In the genomic region with DNA sequence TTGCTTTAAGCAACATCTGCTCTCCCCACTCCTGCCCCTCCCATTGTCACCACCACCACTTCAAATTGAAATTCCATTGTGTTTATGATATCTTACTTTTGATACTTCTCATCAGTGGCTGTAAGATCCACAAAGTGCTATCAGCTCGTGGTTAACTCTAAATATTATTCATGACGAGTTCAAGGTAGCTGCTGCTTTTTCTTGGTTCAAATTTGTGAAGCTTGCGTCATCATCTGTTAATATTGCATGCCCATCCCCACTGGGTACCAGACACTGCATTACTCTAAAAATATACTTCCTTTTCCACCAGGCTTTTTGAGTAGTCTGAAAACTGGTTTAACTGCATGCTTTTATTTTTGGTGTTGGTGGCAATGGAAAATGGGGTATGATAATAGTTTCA, we compare ENCODE assay signal across 20 cellular contexts.
DNase-seq lines count a peak whose midpoint lies in the region; ATAC-seq, FAIRE-seq and TF ChIP-seq lines count a peak whose summit lies in the region.
"Had no signal": no experiment of that assay in that cellular context is flagged by ENCODE, and none has a peak within 500 bp of the region (broad histone marks: within the 10 kb centered on the region; RNA-seq: fewer than 3 reads in every experiment).

No MANE protein-coding gene starts in this region.

- H3K4me1 ChIP-seq in breast epithelium: no peaks in the 10 kb centered on the region
- peaks cover 12% of the 10 kb centered on the region for H3K4me1 ChIP-seq in astrocyte (ENCODE audit: insufficient read depth, low read length)
- H3K4me1 ChIP-seq in uterus: no peaks in the 10 kb centered on the region
- no peaks in the 10 kb centered on the region for H3K4me1 ChIP-seq in CD8-positive, alpha-beta memory T cell (ENCODE audit: insufficient read depth, low read length)

- H3K4me1 Mint-ChIP-seq in MCF 10A (ENCODE audit: insufficient read depth, unreplicated experiment): peaks cover 25% of the 10 kb centered on the region
- peaks cover 15% of the 10 kb centered on the region for H3K4me1 Mint-ChIP-seq in astrocyte (ENCODE audit: low read depth, unreplicated experiment)
- H3K4me1 Mint-ChIP-seq in stimulated activated naive B cell treated with anti-CD40 and anti-IgM and Interleukin-4, amounts not matched to agents 10 μg/mL and 1 μg/mL and 100 μg/mL, for 72 hours: no peaks in the 10 kb centered on the region
- no peaks in the 10 kb centered on the region for H3K4me1 Mint-ChIP-seq in CD8-positive, alpha-beta memory T cell

- DNase-seq in MCF 10A (ENCODE audit: unreplicated experiment) (peak; percentile 9), breast epithelium (ENCODE audit: low spot score in 2 of 2) (no peak), NOMO-1 treated with dmso at 0.1 percent for 144 hours (lab: John Stamatoyannopoulos, UW; ENCODE audit: unreplicated experiment) (peak; percentile 33), astrocyte (ENCODE audit: low read depth) (peak; percentile 50), uterus (no peak)
- no peak for DNase-seq in stimulated activated naive B cell treated with anti-CD40 and anti-IgM and Interleukin-4, amounts not matched to agents 10 μg/mL and 1 μg/mL and 100 μg/mL, for 72 hours
- DNase-seq in CD8-positive, alpha-beta memory T cell: no peak
- DNase-seq: DMS79; KG1; MM.1S; NCI-H1436; NCI-H2081; NCI-H524 treated with DMSO at 0.1 percent for 48 hours; NK-92 treated with Interleukin-12 subunit alpha and Interleukin-12 subunit beta, amount 100 ng/mL, for 24 hours; SHP77 had no signal

- H3K27ac Mint-ChIP-seq in MCF 10A (ENCODE audit: low read depth, unreplicated experiment) (peak overlapping the region; percentile 14), astrocyte (ENCODE audit: unreplicated experiment) (peak overlapping the region; percentile 12)
- H3K27ac Mint-ChIP-seq in stimulated activated naive B cell treated with anti-CD40 and anti-IgM and Interleukin-4, amounts not matched to agents 10 μg/mL and 1 μg/mL and 100 μg/mL, for 72 hours: no peak overlapping the region
- H3K27ac Mint-ChIP-seq in CD8-positive, alpha-beta memory T cell: no peak overlapping the region
- H3K27ac Mint-ChIP-seq: GM23338 had no signal

- H3K9me3 Mint-ChIP-seq in MCF 10A (ENCODE audit: unreplicated experiment) (no peaks in the 10 kb centered on the region), astrocyte (ENCODE audit: unreplicated experiment) (peaks cover 2% of the 10 kb centered on the region)
- no peaks in the 10 kb centered on the region for H3K9me3 Mint-ChIP-seq in stimulated activated naive B cell treated with anti-CD40 and anti-IgM and Interleukin-4, amounts not matched to agents 10 μg/mL and 1 μg/mL and 100 μg/mL, for 72 hours
- peaks cover 0 to 5% (median 0%) of the 10 kb centered on the region in 5 donors for H3K9me3 Mint-ChIP-seq in CD8-positive, alpha-beta memory T cell
- H3K9me3 Mint-ChIP-seq: GM23338 had no signal

- no TSS peak for BruUV-seq in MCF 10A (replicated peaks; lab: Mats Ljungman, UMichigan)

- H3K4me3 ChIP-seq in breast epithelium (no peak overlapping the region), astrocyte (ENCODE audit: insufficient read depth, low read depth, low read length) (no peak overlapping the region), uterus (no peak overlapping the region)
- no peak overlapping the region for H3K4me3 ChIP-seq in CD8-positive, alpha-beta memory T cell (ENCODE audit: low read length)
- H3K4me3 ChIP-seq: GM12878, GM23338 had no signal

- H4K20me1 ChIP-seq in astrocyte (ENCODE audit: insufficient read depth, low read length): no peaks in the 10 kb centered on the region

- CTCF ChIA-PET in MCF 10A (lab: Yijun Ruan, JAX): no interaction called here
- CTCF ChIA-PET in CD8-positive, alpha-beta memory T cell (lab: Charles Lee): no interaction called here

- H3K27ac ChIP-seq in breast epithelium (no peak overlapping the region), astrocyte (ENCODE audit: low read depth, low read length) (no peak overlapping the region), uterus (no peak overlapping the region)
- no peak overlapping the region for H3K27ac ChIP-seq in CD8-positive, alpha-beta memory T cell (ENCODE audit: low read depth, low read length)

- H3K36me3 ChIP-seq in breast epithelium (no peaks in the 10 kb centered on the region), astrocyte (ENCODE audit: insufficient read depth, low read length) (no peaks in the 10 kb centered on the region), uterus (no peaks in the 10 kb centered on the region)
- H3K36me3 ChIP-seq in CD8-positive, alpha-beta memory T cell (ENCODE audit: insufficient read depth, low read length): no peaks in the 10 kb centered on the region

- POLR2A ChIA-PET in MCF 10A (lab: Yijun Ruan, JAX): interaction anchor here (0.7 kb wide), 1 partner anchor 448 kb away, joined by 3 read pairs; no protein-coding TSS in a partner anchor
- POLR2A ChIA-PET in CD8-positive, alpha-beta memory T cell (lab: Charles Lee): no interaction called here

- H3K9me3 ChIP-seq in breast epithelium: no peaks in the 10 kb centered on the region
- H3K9me3 ChIP-seq in astrocyte (ENCODE audit: insufficient read depth, low read depth, low read length): no peaks in the 10 kb centered on the region
- no peaks in the 10 kb centered on the region for H3K9me3 ChIP-seq in uterus
- no peaks in the 10 kb centered on the region for H3K9me3 ChIP-seq in CD8-positive, alpha-beta memory T cell (ENCODE audit: low read length)

- TF ChIP-seq POLR2A in breast epithelium (IDR thresholded peaks at IDR 0.05): no peak
- no peak for TF ChIP-seq POLR2A in uterus (IDR thresholded peaks at IDR 0.05)

- TF ChIP-seq CTCF in MCF 10A (IDR thresholded peaks at IDR 0.05; ENCODE audit: unreplicated experiment) (no peak), breast epithelium (IDR thresholded peaks at IDR 0.05) (no peak), astrocyte (IDR thresholded peaks at IDR 0.05; ENCODE audit: insufficient read depth, low read depth, low read length) (no peak), uterus (IDR thresholded peaks at IDR 0.05) (no peak)

- H3K27me3 Mint-ChIP-seq in MCF 10A (ENCODE audit: insufficient read depth, unreplicated experiment) (no peaks in the 10 kb centered on the region), astrocyte (ENCODE audit: low read depth, unreplicated experiment) (no peaks in the 10 kb centered on the region)
- H3K27me3 Mint-ChIP-seq in stimulated activated naive B cell treated with anti-CD40 and anti-IgM and Interleukin-4, amounts not matched to agents 10 μg/mL and 1 μg/mL and 100 μg/mL, for 72 hours: no peaks in the 10 kb centered on the region
- H3K27me3 Mint-ChIP-seq in CD8-positive, alpha-beta memory T cell: peaks cover 0 to under 1% of the 10 kb centered on the region in 2 donors

- H3K27me3 ChIP-seq in breast epithelium: no peaks in the 10 kb centered on the region
- H3K27me3 ChIP-seq in astrocyte (ENCODE audit: insufficient read depth, low read length): no peaks in the 10 kb centered on the region
- H3K27me3 ChIP-seq in uterus: no peaks in the 10 kb centered on the region
- H3K27me3 ChIP-seq in CD8-positive, alpha-beta memory T cell (ENCODE audit: insufficient read depth, low read length, poor library complexity, severe bottlenecking): no peaks in the 10 kb centered on the region

- H3K36me3 Mint-ChIP-seq in MCF 10A (ENCODE audit: insufficient read depth, unreplicated experiment) (no peaks in the 10 kb centered on the region), astrocyte (ENCODE audit: low read depth, unreplicated experiment) (no peaks in the 10 kb centered on the region)
- H3K36me3 Mint-ChIP-seq in stimulated activated naive B cell treated with anti-CD40 and anti-IgM and Interleukin-4, amounts not matched to agents 10 μg/mL and 1 μg/mL and 100 μg/mL, for 72 hours: no peaks in the 10 kb centered on the region
- no peaks in the 10 kb centered on the region for H3K36me3 Mint-ChIP-seq in CD8-positive, alpha-beta memory T cell

- H2AFZ ChIP-seq in astrocyte (ENCODE audit: low read depth, low read length): no peak overlapping the region
- H2AFZ ChIP-seq: GM23338 had no signal

- no peaks in the 10 kb centered on the region for H3K79me2 ChIP-seq in astrocyte (ENCODE audit: insufficient read depth, low read length)

- H3K9ac ChIP-seq in astrocyte (ENCODE audit: low read length): no peak overlapping the region

- FAIRE-seq in astrocyte (lab: Jason Lieb, UNC): no peak
- FAIRE-seq: GM12878, GM18507, RCC 7860 had no signal

- H3K4me2 ChIP-seq in astrocyte (ENCODE audit: low read length): no peak overlapping the region
- H3K4me2 ChIP-seq: GM23338 had no signal

- ATAC-seq in stimulated activated naive B cell treated with anti-CD40 and anti-IgM and Interleukin-4, amounts not matched to agents 10 μg/mL and 1 μg/mL and 100 μg/mL, for 72 hours (replicated peaks): peak; percentile 45 to 79
- no peak for ATAC-seq in HG02678 (IDR thresholded peaks at IDR 0.05; ENCODE audit: unreplicated experiment)
- ATAC-seq: GM12878, GM23338 had no signal

- intact Hi-C loops in MCF 10A (cut with micrococcal nuclease): no loop called here
- intact Hi-C loops in breast epithelium (cut with DNase I; ENCODE audit: low total_unique reads): no loop called here
- intact Hi-C loops in uterus (cut with DNase I; ENCODE audit: low total_unique reads): no loop called here

- H3K4me3 Mint-ChIP-seq in MCF 10A (ENCODE audit: unreplicated experiment): no peak overlapping the region
- no peak overlapping the region for H3K4me3 Mint-ChIP-seq in astrocyte (ENCODE audit: unreplicated experiment)
- no peak overlapping the region for H3K4me3 Mint-ChIP-seq in stimulated activated naive B cell treated with anti-CD40 and anti-IgM and Interleukin-4, amounts not matched to agents 10 μg/mL and 1 μg/mL and 100 μg/mL, for 72 hours
- H3K4me3 Mint-ChIP-seq in CD8-positive, alpha-beta memory T cell: no peak overlapping the region
- H3K4me3 Mint-ChIP-seq: GM23338 had no signal

Comparison
In these comparisons a context has a peak if more than half of its experiments do, and no peak if none do; other contexts are left out.
1. DNase-seq: peak in MCF 10A (single experiment), NOMO-1 treated with dmso at 0.1 percent for 144 hours (single experiment) and astrocyte (single experiment); none in breast epithelium (0 of 2), stimulated activated naive B cell treated with anti-CD40 and anti-IgM and Interleukin-4, amounts not matched to agents 10 μg/mL and 1 μg/mL and 100 μg/mL, for 72 hours (single experiment), uterus (0 of 2) and CD8-positive, alpha-beta memory T cell (0 of 5).
2. H3K27ac Mint-ChIP-seq: peak in MCF 10A (single experiment) and astrocyte (single experiment); none in stimulated activated naive B cell treated with anti-CD40 and anti-IgM and Interleukin-4, amounts not matched to agents 10 μg/mL and 1 μg/mL and 100 μg/mL, for 72 hours (single experiment) and CD8-positive, alpha-beta memory T cell (0 of 8).